Comparison of ENCODE assay signal across 1 cellular context in the genomic region with DNA sequence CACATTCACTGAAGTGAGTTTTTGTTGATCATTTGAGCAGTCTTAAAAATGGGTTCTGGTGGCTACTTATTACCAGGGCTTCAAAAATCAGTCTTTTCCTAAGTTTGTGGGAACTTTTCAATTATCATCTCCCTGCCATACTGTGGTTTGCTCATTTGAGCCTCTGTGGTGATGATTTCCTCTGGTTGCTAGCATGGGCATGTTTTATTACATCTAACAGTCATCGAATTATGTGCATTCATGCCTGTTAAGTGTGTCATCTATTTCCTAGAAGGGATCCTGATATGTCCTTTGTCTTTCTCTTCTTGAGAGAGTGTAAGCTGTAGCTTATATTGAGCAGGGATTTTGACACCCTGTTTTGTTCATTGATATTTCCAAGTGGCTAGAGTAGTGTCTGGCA.
A peak's percentile ranks its signal among the peaks of the same experiment; 100 is the strongest.
TF ChIP-seq lines count a peak whose summit lies in the region.

No MANE protein-coding gene starts in this region.

TF ChIP-seq in HEK293, 187 proteins besides CTCF, POLR2A, EP300 and RAD21:
- TF ChIP-seq SP2 (tag by site-specific recombination; IDR thresholded peaks at IDR 0.05) (no peak), FEZF1 (tag by site-specific recombination; IDR thresholded peaks at IDR 0.05) (peak; percentile 57; the same call in 1 of the 2 replicates), ZSCAN23 (tag by site-specific recombination; IDR thresholded peaks at IDR 0.05) (no peak)
